14 cellular contexts compared by ENCODE assay signal in the genomic region with DNA sequence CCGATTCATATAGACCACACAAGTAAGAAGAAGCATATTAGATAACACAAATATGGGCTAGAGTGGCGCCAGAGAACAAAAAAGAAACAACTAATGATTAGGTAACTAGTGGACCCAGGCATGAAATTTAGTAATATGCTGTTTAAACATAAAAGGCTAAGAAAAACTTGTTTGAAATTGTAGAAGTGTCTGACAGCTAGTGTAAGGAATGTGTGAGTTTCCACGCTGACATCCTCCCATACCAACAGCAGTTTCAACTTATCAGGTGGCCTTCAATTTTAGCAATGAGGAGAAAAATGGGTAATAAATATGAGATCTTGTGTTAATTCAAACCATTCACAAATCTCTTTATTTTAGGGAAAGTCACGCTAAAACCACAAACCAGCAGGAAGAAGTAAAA.
"Had no signal": no experiment of that assay in that cellular context is flagged by ENCODE, and none has a peak within 500 bp of the region (broad histone marks: within the 10 kb centered on the region; RNA-seq: fewer than 3 reads in every experiment).

No MANE protein-coding gene starts in this region.

- H3K4me3 ChIP-seq: lung, ovary, thoracic aorta had no signal

- H3K27me3 ChIP-seq: ovary had no signal

- H3K27ac ChIP-seq: ovary, thoracic aorta had no signal

- ATAC-seq: activated naive CD8-positive, alpha-beta T cell treated with anti-CD3 and anti-CD28 coated beads, Interleukin-2, amount 50 U/mL, for 24 hours; activated T-cell treated with anti-CD3 and anti-CD28 coated beads, Interleukin-2, amount 50 U/mL, for 72 hours; left cardiac atrium; stimulated activated naive CD8-positive, alpha-beta T cell treated with anti-CD3 and anti-CD28 coated beads, Interleukin-15, amount 100 ng/mL, for 72 hours had no signal

- DNase-seq: activated CD4-positive, alpha-beta memory T cell treated with anti-CD3 and anti-CD28 coated beads, Interleukin-2, amount 10 ng/mL, durations not matched to agents 7 days and 5 days; activated CD4-positive, alpha-beta T cell treated with anti-CD3 and anti-CD28 coated beads for 1 hour; activated naive CD8-positive, alpha-beta T cell treated with anti-CD3 and anti-CD28 coated beads, Interleukin-2, amount 50 U/mL, for 24 hours; activated T-cell treated with anti-CD3 and anti-CD28 coated beads, Interleukin-2, amount 50 U/mL, for 72 hours; central memory CD4-positive, alpha-beta T cell; cortex of kidney; effector CD8-positive, alpha-beta T cell; glutamatergic neuron; left cardiac atrium; ovary; stimulated activated CD4-positive, alpha-beta T cell treated with anti-CD3 and anti-CD28 coated beads, Interleukin-4, amount 100 ng/mL, for 4 hours; stimulated activated naive CD8-positive, alpha-beta T cell treated with anti-CD3 and anti-CD28 coated beads, Interleukin-15, amount 100 ng/mL, for 72 hours had no signal

- H3K36me3 ChIP-seq: ovary, thoracic aorta had no signal

- H3K9me3 ChIP-seq: ovary, thoracic aorta had no signal
